Comparison of ENCODE assay signal across 8 cellular contexts in genomic region chr17:57255776-57256681, GRCh38. TPM values are rescaled to one million over a fixed set of nuclear protein-coding genes. Genes with fewer than 3 reads are reported as not detected.
DNase-seq lines count a peak whose midpoint lies in the region; TF ChIP-seq lines count a peak whose summit lies in the region.

Gene MSI2 (plus strand): TSS chr17:57256523. CDS start chr17:57256743, 220 bp downstream.

- H3K79me2 ChIP-seq in trophoblast cell (ENCODE audit: control insufficient read depth, insufficient read depth, low read length, poor library complexity): peaks cover 9% of the 10 kb centered on the region

- H3K4ac ChIP-seq in trophoblast cell (ENCODE audit: low read depth, low read length): peak within 1 kb of the TSS; percentile 64

- H2AK5ac ChIP-seq in trophoblast cell (ENCODE audit: low read length): no peak within 1 kb of the TSS

- H3K79me1 ChIP-seq in trophoblast cell (ENCODE audit: low read length): peaks cover 10% of the 10 kb centered on the region

- H2BK12ac ChIP-seq in trophoblast cell (ENCODE audit: low read length): peak within 1 kb of the TSS; percentile 90

- 0 to 1% (median 0%) methylated on average over 38 to 84 of the region's 88 CpGs for WGBS in adipose tissue, 3 donors
- no CpG with 5 or more reads among the region's 88 CpGs for WGBS in trophoblast cell (ENCODE audit: extremely low coverage, insufficient coverage, insufficient read length)
- 1 to 2% methylated on average over 27 to 52 of the region's 88 CpGs for WGBS in tibial nerve, 2 donors

- peak within 1 kb of the TSS; percentile 95 for H3K18ac ChIP-seq in trophoblast cell (ENCODE audit: low read length)

- in situ Hi-C loops in G401 (cut with HindIII; ENCODE audit: low sequenced_read_pairs): no loop called here

- peak within 1 kb of the TSS; percentile 95 for H2AFZ ChIP-seq in trophoblast cell (ENCODE audit: insufficient read depth, low read length, poor library complexity)

- H2BK5ac ChIP-seq in trophoblast cell (ENCODE audit: low read depth, low read length, poor library complexity): peak within 1 kb of the TSS; percentile 14

- H4K8ac ChIP-seq in trophoblast cell (ENCODE audit: low read depth, low read length): peak within 1 kb of the TSS; percentile 91

- peak within 1 kb of the TSS; percentile 81 for H4K12ac ChIP-seq in trophoblast cell (ENCODE audit: low read depth, low read length)

- H3K4me3 ChIP-seq in HEK293 (ENCODE audit: low read depth, low read length) (peak within 1 kb of the TSS; percentile 71), cardiac muscle cell (peak within 1 kb of the TSS; percentile 96), trophoblast cell (ENCODE audit: low read depth, low read length) (peak within 1 kb of the TSS; percentile 91), tibial nerve (peak within 1 kb of the TSS; percentile 70 to 97 (median 81))

- H3K23ac ChIP-seq in trophoblast cell (ENCODE audit: low read length): no peak within 1 kb of the TSS

- H3K9me3 ChIP-seq in HEK293 (ENCODE audit: control insufficient read depth, insufficient read depth, low read depth, low read length) (no peaks in the 10 kb centered on the region), cardiac muscle cell (ENCODE audit: low read depth) (no peaks in the 10 kb centered on the region), trophoblast cell (ENCODE audit: insufficient read depth, low read depth, low read length) (no peaks in the 10 kb centered on the region), tibial nerve (peaks cover 0 to 5% (median under 1%) of the 10 kb centered on the region in 4 donors)

- peak within 1 kb of the TSS; percentile 95 for H4K91ac ChIP-seq in trophoblast cell (ENCODE audit: low read depth, low read length)

- POLR2A ChIA-PET in HEK293 (lab: Yijun Ruan, JAX): interaction anchor here (0.5 to 1.8 kb wide), 9 partner anchors 13 to 506 kb away, joined by 4 to 12 read pairs (median 4); no protein-coding TSS in a partner anchor

- H3K27ac ChIP-seq in HEK293 (ENCODE audit: extremely low read depth, low read depth, low read length) (peak within 1 kb of the TSS; percentile 61; the same call in 1 of the 2 replicates), adipose tissue (ENCODE audit: low read depth, low read length) (peak within 1 kb of the TSS; percentile 72), cardiac muscle cell (peak within 1 kb of the TSS; percentile 95), trophoblast cell (ENCODE audit: low read depth, low read length) (peak within 1 kb of the TSS; percentile 56), tibial nerve (peak within 1 kb of the TSS; percentile 88 to 96 (median 93))

- H3K36me3 ChIP-seq in HEK293 (ENCODE audit: control insufficient read depth in 2 of 2, insufficient read depth in 1 of 2, low read length in 2 of 2) (peaks cover 5 to 15% of the 10 kb centered on the region in 2 experiments; a peak in 2 of 3 replicates), cardiac muscle cell (no peaks in the 10 kb centered on the region), trophoblast cell (ENCODE audit: control insufficient read depth in 1 of 2, insufficient read depth in 2 of 2, low read length in 2 of 2) (no peaks in the 10 kb centered on the region), tibial nerve (no peaks in the 10 kb centered on the region)

- peak in 1 of 2 donors; percentile 61 for TF ChIP-seq EP300 in tibial nerve (IDR thresholded peaks at IDR 0.05)

- H3K4me1 ChIP-seq in HEK293 (ENCODE audit: control insufficient read depth, insufficient read depth, low read length) (peaks cover 11% of the 10 kb centered on the region; the same call in 1 of the 2 replicates), cardiac muscle cell (ENCODE audit: low read depth) (peaks cover 18% of the 10 kb centered on the region), trophoblast cell (ENCODE audit: control insufficient read depth in 1 of 2, insufficient read depth in 2 of 2, low read length in 2 of 2) (peaks cover 4 to 9% of the 10 kb centered on the region in 2 experiments), tibial nerve (peaks cover 0 to 21% (median 7%) of the 10 kb centered on the region in 4 donors)

- TF ChIP-seq POLR2A in tibial nerve (IDR thresholded peaks at IDR 0.05): peak in 1 of 2 donors; percentile 57

- peak within 1 kb of the TSS; percentile 85 for H2BK120ac ChIP-seq in trophoblast cell (ENCODE audit: insufficient read depth, low read length, poor library complexity)

- H3K9ac ChIP-seq in trophoblast cell (ENCODE audit: low read length): peak within 1 kb of the TSS; percentile 74

- H3K14ac ChIP-seq in trophoblast cell (ENCODE audit: low read length): peak within 1 kb of the TSS; percentile 86

- H3K27me3 ChIP-seq in cardiac muscle cell (no peaks in the 10 kb centered on the region), trophoblast cell (ENCODE audit: insufficient read depth, low read length) (no peaks in the 10 kb centered on the region), tibial nerve (no peaks in the 10 kb centered on the region)

- peak within 1 kb of the TSS; percentile 98 for H3K4me2 ChIP-seq in trophoblast cell (ENCODE audit: low read length)

- DNase-seq in G401 (ENCODE audit: low spot score) (peak; percentile 93), MV-4-11 (lab: John Stamatoyannopoulos, UW) (peak; percentile 57), T-helper 1 cell (peak; percentile 88 to 90 (median 89)), cardiac muscle cell (ENCODE audit: low read depth in 1 of 2, low spot score in 1 of 2) (peak; percentile 92), trophoblast cell (peak; percentile 56 to 58), tibial nerve (ENCODE audit: low spot score in 2 of 2) (peak; percentile 89 to 95)

- CTCF ChIA-PET in HEK293 (lab: Yijun Ruan, JAX): interaction anchor here (0.6 to 5.0 kb wide), 3 partner anchors 12 to 766 kb away, joined by 3 to 46 read pairs (median 4); no protein-coding TSS in a partner anchor

- TF ChIP-seq CTCF in HEK293 (tag by site-specific recombination; IDR thresholded peaks at IDR 0.05): peak; percentile 27
- TF ChIP-seq CTCF in cardiac muscle cell (IDR thresholded peaks at IDR 0.05; ENCODE audit: low read depth, low read length): no peak
- no peak for TF ChIP-seq CTCF in tibial nerve (IDR thresholded peaks at IDR 0.05)

TF ChIP-seq in HEK293, 187 proteins besides CTCF, POLR2A, EP300 and RAD21 (continues in another document):
- TF ChIP-seq ZFHX2 (tag by site-specific recombination; conservative IDR thresholded peaks at IDR 0.05) (peak; percentile 72), ZBTB21 (tag by site-specific recombination; IDR thresholded peaks at IDR 0.05) (peak; percentile 50; the same call in 1 of the 2 replicates), ZNF664 (tag by site-specific recombination; IDR thresholded peaks at IDR 0.05) (no peak), GLIS2 (tag by site-specific recombination; IDR thresholded peaks at IDR 0.05) (peak; percentile 63), ZNF600 (tag by site-specific recombination; IDR thresholded peaks at IDR 0.05) (peak; percentile 72), PATZ1 (tag by site-specific recombination; IDR thresholded peaks at IDR 0.05) (peak; percentile 55), ZNF660 (tag by site-specific recombination; IDR thresholded peaks at IDR 0.05) (0 out of 2 replicates have a peak, but pooled peaks have one; percentile 31), ZBTB20 (tag by site-specific recombination; IDR thresholded peaks at IDR 0.05) (peak; percentile 90; the same call in 1 of the 2 replicates), ZBTB8A (tag by site-specific recombination; IDR thresholded peaks at IDR 0.05) (peak; percentile 55), ZNF785 (tag by site-specific recombination; IDR thresholded peaks at IDR 0.05) (no peak), KLF10 (tag by site-specific recombination; IDR thresholded peaks at IDR 0.05) (peak; percentile 60; the same call in 1 of the 2 replicates), ZNF341 (tag by site-specific recombination; IDR thresholded peaks at IDR 0.05; ENCODE audit: low read depth) (peak; percentile 83), ZNF221 (tag by site-specific recombination; IDR thresholded peaks at IDR 0.05; ENCODE audit: borderline replicate concordance) (no peak), ZNF692 (tag by site-specific recombination; IDR thresholded peaks at IDR 0.05) (0 out of 2 replicates have a peak, but pooled peaks have one; percentile 26), ZSCAN16 (tag by site-specific recombination; IDR thresholded peaks at IDR 0.05) (no peak), SP2 (tag by site-specific recombination; IDR thresholded peaks at IDR 0.05) (peak; percentile 40), SP7 (tag by site-specific recombination; IDR thresholded peaks at IDR 0.05) (0 out of 2 replicates have a peak, but pooled peaks have one; percentile 30), ZNF629 (tag by site-specific recombination; IDR thresholded peaks at IDR 0.05) (peak; percentile 53)

RNA-seq across cellular contexts. Expression of gene MSI2, which starts in this region (rescaled TPM):
- 48.1 and 75.0 TPM in 2 replicates for total RNA-seq in G401 (2014; rRNA removed; shearing (Covaris generic))
- polyA plus RNA-seq in adipose tissue (10 to 100 TPM in 1 of 3 donors, 1 to 10 TPM in 2; 7.4 to 10.7 (median 7.5) TPM), cardiac muscle cell (15.5 and 15.7 TPM in 2 replicates)
- total RNA-seq in cardiac muscle cell (69.6 and 76.4 TPM in 2 replicates), tibial nerve (10 to 100 TPM; 11.5 to 18.3 (median 14.2) TPM)
- 41.6 and 44.9 TPM in 2 replicates for polyA plus RNA-seq in trophoblast cell (2013)

Comparison
In these comparisons a context has a peak if more than half of its experiments do, and no peak if none do; other contexts are left out.
1. Peak in every context shown above with its lines: DNase-seq, H3K4me3 ChIP-seq and H3K27ac ChIP-seq.